34 cellular contexts compared by ENCODE assay signal in the genomic region with DNA sequence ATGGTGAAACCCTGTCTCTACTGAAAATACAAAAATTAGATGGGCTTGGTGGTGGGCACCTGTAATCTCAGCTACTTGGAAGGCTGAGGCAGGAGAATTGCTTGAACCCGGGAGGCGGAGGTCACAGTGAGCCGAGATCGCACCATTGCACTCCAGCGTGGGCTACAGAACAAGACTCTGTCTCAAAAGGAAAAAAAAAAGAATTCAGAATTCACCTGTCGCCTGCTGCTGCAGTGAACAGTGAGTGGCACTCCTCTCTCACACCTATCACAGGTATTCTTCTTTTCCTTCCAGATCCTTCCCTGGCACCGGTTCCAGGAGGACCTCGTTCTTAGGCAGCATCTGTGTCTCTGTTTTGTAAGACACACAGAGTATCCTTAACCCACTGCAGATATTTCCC. TPM values are rescaled to one million over a fixed set of nuclear protein-coding genes. Genes with fewer than 3 reads are reported as not detected.
"Had no signal": no experiment of that assay in that cellular context is flagged by ENCODE, and none has a peak within 500 bp of the region (broad histone marks: within the 10 kb centered on the region; RNA-seq: fewer than 3 reads in every experiment).

No MANE protein-coding gene starts in this region.

- ATAC-seq: activated CD8-positive, alpha-beta memory T cell treated with anti-CD3 and anti-CD28 coated beads, Interleukin-2, amount 10 ng/mL, durations not matched to agents 7 days and 5 days; activated CD8-positive, alpha-beta T cell treated with anti-CD3 and anti-CD28 coated beads, Interleukin-2, amount 10 ng/mL, durations not matched to agents 7 days and 5 days; activated naive CD4-positive, alpha-beta T cell treated with anti-CD3 and anti-CD28 coated beads, Interleukin-2, amount 50 U/mL, for 72 hours; activated T-cell treated with anti-CD3 and anti-CD28 coated beads, Interleukin-2, amount 50 U/mL, for 72 hours; body of pancreas; gastroesophageal sphincter; natural killer cell; sciatic nerve; stimulated activated effector memory CD8-positive, alpha-beta T cell treated with anti-CD3 and anti-CD28 coated beads, Interleukin-12 subunit alpha, Interleukin-12 subunit beta, amount 100 ng/mL, for 72 hours; stimulated activated naive CD8-positive, alpha-beta T cell treated with anti-CD3 and anti-CD28 coated beads, Interleukin-15, amount 100 ng/mL, for 72 hours; upper lobe of right lung had no signal

- H3K27me3 ChIP-seq: adrenal gland, body of pancreas, upper lobe of right lung had no signal

- H3K4me3 Mint-ChIP-seq: activated B cell treated with CpG ODN at 0.5 μM for 24 hours; activated CD8-positive, alpha-beta memory T cell treated with anti-CD3 and anti-CD28 coated beads, Interleukin-2, amount 10 ng/mL, durations not matched to agents 7 days and 5 days; activated CD8-positive, alpha-beta T cell treated with anti-CD3 and anti-CD28 coated beads, Interleukin-2, amount 10 ng/mL, durations not matched to agents 7 days and 5 days; activated T-cell treated with anti-CD3 and anti-CD28 coated beads, Interleukin-2, amount 50 U/mL, for 72 hours; immature natural killer cell; natural killer cell; stimulated activated effector memory CD8-positive, alpha-beta T cell treated with anti-CD3 and anti-CD28 coated beads, Interleukin-12 subunit alpha, Interleukin-12 subunit beta, amount 100 ng/mL, for 72 hours; stimulated activated naive CD8-positive, alpha-beta T cell treated with anti-CD3 and anti-CD28 coated beads, Interleukin-15, amount 100 ng/mL, for 72 hours had no signal

- DNase-seq: activated B cell treated with CpG ODN at 0.5 μM for 24 hours; activated CD8-positive, alpha-beta memory T cell treated with anti-CD3 and anti-CD28 coated beads, Interleukin-2, amount 10 ng/mL, durations not matched to agents 7 days and 5 days; activated CD8-positive, alpha-beta T cell treated with anti-CD3 and anti-CD28 coated beads, Interleukin-2, amount 10 ng/mL, durations not matched to agents 7 days and 5 days; activated naive CD4-positive, alpha-beta T cell; activated T-cell treated with anti-CD3 and anti-CD28 coated beads, Interleukin-2, amount 50 U/mL, for 72 hours; adrenal gland; aorta; body of pancreas; cerebellar nuclear complex; dorsolateral prefrontal cortex; effector memory CD4-positive, alpha-beta T cell; erythroblast; hippocampal formation; immature natural killer cell; natural killer cell; retina; stimulated activated CD4-positive, alpha-beta T cell treated with anti-CD3 and anti-CD28 coated beads, Interleukin-4, amount 100 ng/mL, for 24 hours; stimulated activated naive CD8-positive, alpha-beta T cell treated with anti-CD3 and anti-CD28 coated beads, Interleukin-15, amount 100 ng/mL, for 72 hours; T-helper 2 cell; tibial artery; upper lobe of right lung had no signal

- H3K9me3 ChIP-seq: adrenal gland, body of pancreas, gastroesophageal sphincter, prostate gland, tibial artery, upper lobe of right lung had no signal

- H3K4me3 ChIP-seq: adrenal gland, body of pancreas, coronary artery, dorsolateral prefrontal cortex, gastroesophageal sphincter, prostate gland, skin epidermis, tibial artery, upper lobe of right lung had no signal

- H3K27ac ChIP-seq: body of pancreas, coronary artery, dorsolateral prefrontal cortex, prostate gland, tibial artery, upper lobe of right lung had no signal

- H3K27me3 Mint-ChIP-seq: activated B cell treated with CpG ODN at 0.5 μM for 24 hours; activated CD8-positive, alpha-beta memory T cell treated with anti-CD3 and anti-CD28 coated beads, Interleukin-2, amount 10 ng/mL, durations not matched to agents 7 days and 5 days; stimulated activated naive CD8-positive, alpha-beta T cell treated with anti-CD3 and anti-CD28 coated beads, Interleukin-15, amount 100 ng/mL, for 72 hours had no signal

- H3K9me3 Mint-ChIP-seq: activated B cell treated with CpG ODN at 0.5 μM for 24 hours; activated naive CD4-positive, alpha-beta T cell treated with anti-CD3 and anti-CD28 coated beads, Interleukin-2, amount 50 U/mL, for 72 hours; activated T-cell treated with anti-CD3 and anti-CD28 coated beads, Interleukin-2, amount 50 U/mL, for 72 hours; immature natural killer cell; natural killer cell; stimulated activated effector memory CD8-positive, alpha-beta T cell treated with anti-CD3 and anti-CD28 coated beads, Interleukin-12 subunit alpha, Interleukin-12 subunit beta, amount 100 ng/mL, for 72 hours; stimulated activated naive CD8-positive, alpha-beta T cell treated with anti-CD3 and anti-CD28 coated beads, Interleukin-15, amount 100 ng/mL, for 72 hours had no signal

- H3K36me3 ChIP-seq: gastroesophageal sphincter, prostate gland, tibial artery had no signal

- H3K4me1 ChIP-seq: prostate gland had no signal

- H3K36me3 Mint-ChIP-seq: natural killer cell had no signal

- H3K27ac Mint-ChIP-seq: activated B cell treated with CpG ODN at 0.5 μM for 24 hours; activated CD8-positive, alpha-beta memory T cell treated with anti-CD3 and anti-CD28 coated beads, Interleukin-2, amount 10 ng/mL, durations not matched to agents 7 days and 5 days; activated CD8-positive, alpha-beta T cell treated with anti-CD3 and anti-CD28 coated beads, Interleukin-2, amount 10 ng/mL, durations not matched to agents 7 days and 5 days; activated naive CD4-positive, alpha-beta T cell treated with anti-CD3 and anti-CD28 coated beads, Interleukin-2, amount 50 U/mL, for 72 hours; activated T-cell treated with anti-CD3 and anti-CD28 coated beads, Interleukin-2, amount 50 U/mL, for 72 hours; immature natural killer cell; natural killer cell; stimulated activated effector memory CD8-positive, alpha-beta T cell treated with anti-CD3 and anti-CD28 coated beads, Interleukin-12 subunit alpha, Interleukin-12 subunit beta, amount 100 ng/mL, for 72 hours had no signal

RNA-seq across cellular contexts. Expression of a gene that starts 20.1 kb away (rescaled TPM):
- total RNA-seq: body of pancreas, fibroblast of lung, fibroblast of villous mesenchyme, gastroesophageal sphincter, kidney epithelial cell, lower leg skin, osteocyte, prostate gland had no signal
- polyA plus RNA-seq: aorta, fibroblast of lung had no signal

RNA-seq across cellular contexts. Expression of a gene that starts 34.4 kb away (rescaled TPM):
- total RNA-seq: activated B cell treated with CpG ODN at 0.5 μM for 24 hours; activated CD8-positive, alpha-beta memory T cell treated with anti-CD3 and anti-CD28 coated beads, Interleukin-2, amount 10 ng/mL, durations not matched to agents 7 days and 5 days; activated CD8-positive, alpha-beta T cell treated with anti-CD3 and anti-CD28 coated beads, Interleukin-2, amount 10 ng/mL, durations not matched to agents 7 days and 5 days; activated naive CD4-positive, alpha-beta T cell treated with anti-CD3 and anti-CD28 coated beads, Interleukin-2, amount 50 U/mL, for 72 hours; activated T-cell treated with anti-CD3 and anti-CD28 coated beads, Interleukin-2, amount 50 U/mL, for 72 hours; fibroblast of villous mesenchyme; mononuclear cell; natural killer cell; upper lobe of right lung had no signal
- polyA plus RNA-seq: fibroblast of lung had no signal

RNA-seq across cellular contexts. Expression of a gene that starts 37.0 kb away (rescaled TPM):
- total RNA-seq: activated CD8-positive, alpha-beta memory T cell treated with anti-CD3 and anti-CD28 coated beads, Interleukin-2, amount 10 ng/mL, durations not matched to agents 7 days and 5 days; activated T-cell treated with anti-CD3 and anti-CD28 coated beads, Interleukin-2, amount 50 U/mL, for 72 hours; fibroblast of lung; fibroblast of villous mesenchyme; osteocyte had no signal
- polyA plus RNA-seq: fibroblast of lung, immature natural killer cell had no signal
